Comparison of ENCODE assay signal across 8 cellular contexts in the genomic region with DNA sequence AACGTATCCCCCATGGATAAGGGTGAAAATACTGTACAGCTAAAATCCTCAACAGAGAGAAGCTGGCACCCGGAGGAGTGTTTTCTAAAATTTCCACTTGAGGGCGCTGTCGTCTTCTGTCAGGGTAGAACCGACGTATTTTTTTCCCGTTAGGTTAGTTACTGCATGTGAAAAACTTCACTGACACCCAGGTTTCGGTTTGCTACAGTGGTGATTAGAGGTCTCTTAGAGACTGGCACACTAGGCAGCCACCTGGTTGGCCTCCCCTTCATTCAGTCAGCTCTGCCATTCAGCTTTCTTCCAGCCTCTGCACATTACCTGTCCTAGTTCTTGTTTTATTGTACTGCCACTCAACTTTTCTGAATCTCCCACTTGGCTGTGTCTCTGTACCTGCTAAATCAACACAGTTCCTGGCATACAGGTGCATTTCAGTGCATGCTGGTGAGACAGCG. TPM values are rescaled to one million over a fixed set of nuclear protein-coding genes. Genes with fewer than 3 reads are reported as not detected.
DNase-seq lines count a peak whose midpoint lies in the region; ATAC-seq and TF ChIP-seq lines count a peak whose summit lies in the region.

No MANE protein-coding gene starts in this region.

- no peak overlapping the region for H3K27ac ChIP-seq in HL-60 (replicated peaks)

- TF ChIP-seq CTCF in GM13977 (IDR thresholded peaks at IDR 0.05; ENCODE audit: extremely low read depth, insufficient read depth, missing control alignments) (peak; percentile 69), HL-60 (IDR thresholded peaks at IDR 0.05; ENCODE audit: insufficient read depth, low read length) (peak; percentile 56), foreskin fibroblast (IDR thresholded peaks at IDR 0.05; ENCODE audit: low read depth, low read length) (peak; percentile 55)

- no peaks in the 10 kb centered on the region for H3K9me3 Mint-ChIP-seq in activated T-helper 17 cell treated with anti-CD3 and anti-CD28 coated beads, Interleukin-2, amount 50 U/mL, for 72 hours

- peak; percentile 61 for ATAC-seq in activated T-helper 17 cell treated with anti-CD3 and anti-CD28 coated beads, Interleukin-2, amount 50 U/mL, for 72 hours (replicated peaks)

- in situ Hi-C loops in GM13977 (cut with MboI; ENCODE audit: low pct_unique_long_range_greater_than_20kb, low sequenced_read_pairs, unreplicated experiment), result loop anchor here (5.0 kb wide), 1 partner anchor 195 kb away; no protein-coding TSS in a partner anchor

- no peak overlapping the region for H3K27ac Mint-ChIP-seq in activated T-helper 17 cell treated with anti-CD3 and anti-CD28 coated beads, Interleukin-2, amount 50 U/mL, for 72 hours

- H3K4me3 ChIP-seq in HL-60 (replicated peaks; ENCODE audit: insufficient read depth, low read length) (no peak overlapping the region), foreskin fibroblast (ENCODE audit: low read depth in 1 of 2, low read length in 2 of 2) (no peak overlapping the region)

- DNase-seq in A172 (ENCODE audit: low spot score), result peak; percentile 61
- peak; percentile 60 for DNase-seq in GM13977 (ENCODE audit: low spot score)
- peak; percentile 25 to 58 for DNase-seq in HL-60 (ENCODE audit: low read depth in 1 of 2, low spot score in 1 of 2)
- DNase-seq in RPMI7951 (ENCODE audit: low read depth), result peak; percentile 72
- DNase-seq in foreskin fibroblast, result peak; percentile 47 to 84
- DNase-seq in pons (ENCODE audit: low spot score), result peak; percentile 69
- DNase-seq in ureter (ENCODE audit: low spot score), result peak; percentile 73

- H3K4me1 Mint-ChIP-seq in activated T-helper 17 cell treated with anti-CD3 and anti-CD28 coated beads, Interleukin-2, amount 50 U/mL, for 72 hours, result no peaks in the 10 kb centered on the region

- peaks cover 15% of the 10 kb centered on the region for H3K27me3 Mint-ChIP-seq in activated T-helper 17 cell treated with anti-CD3 and anti-CD28 coated beads, Interleukin-2, amount 50 U/mL, for 72 hours

- H3K36me3 Mint-ChIP-seq in activated T-helper 17 cell treated with anti-CD3 and anti-CD28 coated beads, Interleukin-2, amount 50 U/mL, for 72 hours (ENCODE audit: low read depth), result no peaks in the 10 kb centered on the region

- H3K4me3 Mint-ChIP-seq in activated T-helper 17 cell treated with anti-CD3 and anti-CD28 coated beads, Interleukin-2, amount 50 U/mL, for 72 hours, result no peak overlapping the region

- no peaks in the 10 kb centered on the region for H3K27me3 ChIP-seq in HL-60 (ENCODE audit: insufficient read depth, poor library complexity, severe bottlenecking)

RNA-seq across cellular contexts. Expression of a gene that starts 18.4 kb away (rescaled TPM):
- not detected in 2 replicates for total RNA-seq in A172 (2014; rRNA removed; shearing (Covaris generic))
- total RNA-seq in RPMI7951 (2014; rRNA removed; shearing (Covaris generic)), result 1.6 and 7.7 TPM in 2 replicates
- total RNA-seq in activated T-helper 17 cell treated with anti-CD3 and anti-CD28 coated beads, Interleukin-2, amount 50 U/mL, for 72 hours, result not detected
- not detected for total RNA-seq in ureter
